In genomic region chr22:19277785-19278184, GRCh38 we compare ENCODE assay signal across 36 cellular contexts.
"Had no signal": no experiment of that assay in that cellular context is flagged by ENCODE, and none has a peak within 500 bp of the region (broad histone marks: within the 10 kb centered on the region; RNA-seq: fewer than 3 reads in every experiment).

No MANE protein-coding gene starts in this region.

- H3K4me3 Mint-ChIP-seq: activated CD4-positive, alpha-beta memory T cell treated with anti-CD3 and anti-CD28 coated beads for 36 hours; activated CD4-positive, alpha-beta T cell treated with anti-CD3 and anti-CD28 coated beads for 36 hours; activated CD4-positive, alpha-beta T cell treated with anti-CD3 and anti-CD28 coated beads, Interleukin-2, amount 10 ng/mL, durations not matched to agents 24 days and 14 days; activated CD8-positive, alpha-beta memory T cell treated with anti-CD3 and anti-CD28 coated beads, Interleukin-2, amount 10 ng/mL, durations not matched to agents 7 days and 5 days; activated CD8-positive, alpha-beta T cell treated with anti-CD3 and anti-CD28 coated beads, Interleukin-2, amount 10 ng/mL, durations not matched to agents 7 days and 5 days; activated naive CD4-positive, alpha-beta T cell treated with anti-CD3 and anti-CD28 coated beads for 36 hours; activated naive CD4-positive, alpha-beta T cell treated with anti-CD3 and anti-CD28 coated beads, Interleukin-2, amount 50 U/mL, for 24 hours; activated naive CD8-positive, alpha-beta T cell treated with anti-CD3 and anti-CD28 coated beads for 36 hours; activated naive CD8-positive, alpha-beta T cell treated with anti-CD3 and anti-CD28 coated beads, Interleukin-2, amount 50 U/mL, for 24 hours; activated T-helper 1 cell treated with anti-CD3 and anti-CD28 coated beads, Interleukin-12 subunit alpha, Interleukin-12 subunit beta, Interleukin-2, Interleukin-4 antibody, amounts not matched to agents 30 ng/mL and 10 ng/mL and 1 ng/mL, durations not matched to agents 14 hours and 24 hours and 36 hours; dendritic cell treated with granulocyte-macrophage colony-stimulating factor and Interleukin-4, amounts not matched to agents 40 ng/mL and 50 ng/mL, for 4 days; endodermal cell; T-helper 17 cell; T-helper 2 cell treated with Interferon-gamma antibody and Interleukin-4, amounts not matched to agents 5 μg/mL and 100 μg/mL, for 36 hours had no signal

- H3K27ac Mint-ChIP-seq: activated CD4-positive, alpha-beta memory T cell treated with anti-CD3 and anti-CD28 coated beads for 36 hours; activated CD4-positive, alpha-beta T cell treated with anti-CD3 and anti-CD28 coated beads for 36 hours; activated CD4-positive, alpha-beta T cell treated with anti-CD3 and anti-CD28 coated beads, Interleukin-2, amount 10 ng/mL, durations not matched to agents 24 days and 14 days; activated CD8-positive, alpha-beta memory T cell treated with anti-CD3 and anti-CD28 coated beads, Interleukin-2, amount 10 ng/mL, durations not matched to agents 7 days and 5 days; activated CD8-positive, alpha-beta T cell treated with anti-CD3 and anti-CD28 coated beads, Interleukin-2, amount 10 ng/mL, durations not matched to agents 7 days and 5 days; activated naive CD4-positive, alpha-beta T cell treated with anti-CD3 and anti-CD28 coated beads for 36 hours; activated naive CD4-positive, alpha-beta T cell treated with anti-CD3 and anti-CD28 coated beads, Interleukin-2, amount 50 U/mL, for 24 hours; activated naive CD8-positive, alpha-beta T cell treated with anti-CD3 and anti-CD28 coated beads for 36 hours; activated naive CD8-positive, alpha-beta T cell treated with anti-CD3 and anti-CD28 coated beads, Interleukin-2, amount 50 U/mL, for 24 hours; activated T-helper 1 cell treated with anti-CD3 and anti-CD28 coated beads, Interleukin-12 subunit alpha, Interleukin-12 subunit beta, Interleukin-2, Interleukin-4 antibody, amounts not matched to agents 30 ng/mL and 10 ng/mL and 1 ng/mL, durations not matched to agents 14 hours and 24 hours and 36 hours; activated T-helper 2 cell treated with anti-CD3 and anti-CD28 coated beads, Interferon-gamma antibody, Interleukin-2, Interleukin-4, amounts not matched to agents 10 μg/mL and 5 μg/mL and 100 μg/mL, durations not matched to agents 14 hours and 24 hours and 36 hours; dendritic cell treated with granulocyte-macrophage colony-stimulating factor and Interleukin-4, amounts not matched to agents 40 ng/mL and 50 ng/mL, for 4 days; endodermal cell; T-helper 17 cell; T-helper 2 cell treated with Interferon-gamma antibody and Interleukin-4, amounts not matched to agents 5 μg/mL and 100 μg/mL, for 36 hours had no signal

- H3K27me3 Mint-ChIP-seq: activated CD4-positive, alpha-beta memory T cell treated with anti-CD3 and anti-CD28 coated beads for 36 hours; activated CD4-positive, alpha-beta T cell treated with anti-CD3 and anti-CD28 coated beads for 36 hours; activated naive CD4-positive, alpha-beta T cell treated with anti-CD3 and anti-CD28 coated beads, Interleukin-2, amount 50 U/mL, for 24 hours; activated naive CD8-positive, alpha-beta T cell treated with anti-CD3 and anti-CD28 coated beads for 36 hours had no signal

- DNase-seq: activated CD4-positive, alpha-beta memory T cell treated with anti-CD3 and anti-CD28 coated beads for 36 hours; activated CD4-positive, alpha-beta T cell treated with anti-CD3 and anti-CD28 coated beads for 36 hours; activated CD4-positive, alpha-beta T cell treated with anti-CD3 and anti-CD28 coated beads, Interleukin-2, amount 10 ng/mL, durations not matched to agents 24 days and 14 days; activated CD4-positive, CD25-positive, alpha-beta regulatory T cell; activated CD4-positive, CD25-positive, alpha-beta regulatory T cell treated with anti-CD3 and anti-CD28 coated beads, Interleukin-2, amount 50 U/mL, for 72 hours; activated CD8-positive, alpha-beta memory T cell treated with anti-CD3 and anti-CD28 coated beads, Interleukin-2, amount 50 U/mL, for 4 hours; activated CD8-positive, alpha-beta T cell treated with anti-CD3 and anti-CD28 coated beads, Interleukin-2, amount 10 ng/mL, durations not matched to agents 7 days and 5 days; activated effector memory CD4-positive, alpha-beta T cell treated with anti-CD3 and anti-CD28 coated beads, Interleukin-2, amount 50 U/mL, for 16 hours; activated naive CD4-positive, alpha-beta T cell treated with anti-CD3 and anti-CD28 coated beads for 36 hours; activated naive CD8-positive, alpha-beta T cell treated with anti-CD3 and anti-CD28 coated beads for 36 hours; activated naive CD8-positive, alpha-beta T cell treated with anti-CD3 and anti-CD28 coated beads, Interleukin-2, amount 50 U/mL, for 24 hours; activated T-cell treated with anti-CD3 and anti-CD28 coated beads, Interleukin-2, amount 50 U/mL, for 1 hour; activated T-cell treated with anti-CD3 and anti-CD28 coated beads, Interleukin-2, amount 50 U/mL, for 48 hours; adrenal gland; amygdala; aorta; body of pancreas; central memory CD4-positive, alpha-beta T cell; cerebellar nuclear complex; dorsolateral prefrontal cortex; effector memory CD4-positive, alpha-beta T cell; endodermal cell; foreskin fibroblast; glutamatergic neuron; T-helper 1 cell; T-helper 17 cell; T1000 had no signal

- H3K9me3 Mint-ChIP-seq: activated CD4-positive, alpha-beta memory T cell treated with anti-CD3 and anti-CD28 coated beads for 36 hours; activated CD4-positive, alpha-beta T cell treated with anti-CD3 and anti-CD28 coated beads, Interleukin-2, amount 10 ng/mL, durations not matched to agents 24 days and 14 days; activated naive CD4-positive, alpha-beta T cell treated with anti-CD3 and anti-CD28 coated beads for 36 hours; activated naive CD4-positive, alpha-beta T cell treated with anti-CD3 and anti-CD28 coated beads, Interleukin-2, amount 50 U/mL, for 24 hours; activated naive CD8-positive, alpha-beta T cell treated with anti-CD3 and anti-CD28 coated beads for 36 hours; activated naive CD8-positive, alpha-beta T cell treated with anti-CD3 and anti-CD28 coated beads, Interleukin-2, amount 50 U/mL, for 24 hours; activated T-helper 1 cell treated with anti-CD3 and anti-CD28 coated beads, Interleukin-12 subunit alpha, Interleukin-12 subunit beta, Interleukin-2, Interleukin-4 antibody, amounts not matched to agents 30 ng/mL and 10 ng/mL and 1 ng/mL, durations not matched to agents 14 hours and 24 hours and 36 hours; activated T-helper 2 cell treated with anti-CD3 and anti-CD28 coated beads, Interferon-gamma antibody, Interleukin-2, Interleukin-4, amounts not matched to agents 10 μg/mL and 5 μg/mL and 100 μg/mL, durations not matched to agents 14 hours and 24 hours and 36 hours; dendritic cell treated with granulocyte-macrophage colony-stimulating factor and Interleukin-4, amounts not matched to agents 40 ng/mL and 50 ng/mL, for 4 days; endodermal cell; T-helper 2 cell treated with Interferon-gamma antibody and Interleukin-4, amounts not matched to agents 5 μg/mL and 100 μg/mL, for 36 hours had no signal

- H3K27me3 ChIP-seq: adrenal gland, body of pancreas, dorsolateral prefrontal cortex had no signal

- H3K36me3 Mint-ChIP-seq: activated CD4-positive, alpha-beta memory T cell treated with anti-CD3 and anti-CD28 coated beads for 36 hours; activated CD8-positive, alpha-beta memory T cell treated with anti-CD3 and anti-CD28 coated beads, Interleukin-2, amount 10 ng/mL, durations not matched to agents 7 days and 5 days; activated naive CD4-positive, alpha-beta T cell treated with anti-CD3 and anti-CD28 coated beads, Interleukin-2, amount 50 U/mL, for 24 hours; activated naive CD8-positive, alpha-beta T cell treated with anti-CD3 and anti-CD28 coated beads for 36 hours had no signal

- H3K4me1 Mint-ChIP-seq: activated CD4-positive, alpha-beta T cell treated with anti-CD3 and anti-CD28 coated beads for 36 hours; activated CD4-positive, alpha-beta T cell treated with anti-CD3 and anti-CD28 coated beads, Interleukin-2, amount 10 ng/mL, durations not matched to agents 24 days and 14 days; activated CD8-positive, alpha-beta memory T cell treated with anti-CD3 and anti-CD28 coated beads, Interleukin-2, amount 10 ng/mL, durations not matched to agents 7 days and 5 days; activated naive CD4-positive, alpha-beta T cell treated with anti-CD3 and anti-CD28 coated beads, Interleukin-2, amount 50 U/mL, for 24 hours; activated naive CD8-positive, alpha-beta T cell treated with anti-CD3 and anti-CD28 coated beads for 36 hours; activated naive CD8-positive, alpha-beta T cell treated with anti-CD3 and anti-CD28 coated beads, Interleukin-2, amount 50 U/mL, for 24 hours had no signal

- H3K9me3 ChIP-seq: adrenal gland, body of pancreas had no signal

- H3K36me3 ChIP-seq: adrenal gland had no signal

- ATAC-seq: activated CD4-positive, alpha-beta T cell treated with anti-CD3 and anti-CD28 coated beads for 36 hours; activated CD8-positive, alpha-beta memory T cell treated with anti-CD3 and anti-CD28 coated beads, Interleukin-2, amount 10 ng/mL, durations not matched to agents 7 days and 5 days; activated CD8-positive, alpha-beta T cell treated with anti-CD3 and anti-CD28 coated beads, Interleukin-2, amount 10 ng/mL, durations not matched to agents 7 days and 5 days; activated naive CD8-positive, alpha-beta T cell treated with anti-CD3 and anti-CD28 coated beads, Interleukin-2, amount 50 U/mL, for 24 hours; body of pancreas; esophagus mucosa; T-helper 17 cell had no signal

- FAIRE-seq: frontal cortex had no signal

- H3K4me3 ChIP-seq: adrenal gland, body of pancreas, coronary artery, dorsolateral prefrontal cortex had no signal

- H3K4me1 ChIP-seq: body of pancreas had no signal

- H3K27ac ChIP-seq: body of pancreas, coronary artery, dorsolateral prefrontal cortex had no signal
